ENCODE assay signal across 18 cellular contexts in genomic region chr2:227933891-227934290, GRCh38.
"Had no signal": no experiment of that assay in that cellular context is flagged by ENCODE, and none has a peak within 500 bp of the region (broad histone marks: within the 10 kb centered on the region; RNA-seq: fewer than 3 reads in every experiment).

No MANE protein-coding gene starts in this region.

- DNase-seq: activated CD4-positive, alpha-beta T cell treated with anti-CD3 and anti-CD28 coated beads, Interleukin-2, amount 10 ng/mL, durations not matched to agents 24 days and 14 days; activated CD4-positive, CD25-positive, alpha-beta regulatory T cell; activated CD8-positive, alpha-beta T cell treated with anti-CD3 and anti-CD28 coated beads, Interleukin-2, amount 10 ng/mL, durations not matched to agents 7 days and 5 days; activated naive CD4-positive, alpha-beta T cell treated with anti-CD3 and anti-CD28 coated beads for 36 hours; activated T-cell treated with anti-CD3 and anti-CD28 coated beads, Interleukin-2, amount 50 U/mL, for 24 hours; body of pancreas; dermis blood vessel endothelial cell; effector memory CD4-positive, alpha-beta T cell; mesenchymal stem cell; naive thymus-derived CD8-positive, alpha-beta T cell; sigmoid colon; spleen; stimulated activated CD4-positive, alpha-beta T cell treated with anti-CD3 and anti-CD28 coated beads, Interleukin-4, amount 100 ng/mL, for 4 hours had no signal

- H3K27ac Mint-ChIP-seq: activated CD4-positive, alpha-beta T cell treated with anti-CD3 and anti-CD28 coated beads, Interleukin-2, amount 10 ng/mL, durations not matched to agents 24 days and 14 days; activated CD8-positive, alpha-beta T cell treated with anti-CD3 and anti-CD28 coated beads, Interleukin-2, amount 10 ng/mL, durations not matched to agents 7 days and 5 days; activated naive CD4-positive, alpha-beta T cell treated with anti-CD3 and anti-CD28 coated beads for 36 hours; activated T-cell treated with anti-CD3 and anti-CD28 coated beads, Interleukin-2, amount 50 U/mL, for 24 hours; naive thymus-derived CD8-positive, alpha-beta T cell; stimulated activated memory B cell treated with anti-CD40 and anti-IgM and Interleukin-4, amounts not matched to agents 10 μg/mL and 1 μg/mL and 100 μg/mL, for 72 hours had no signal

- H3K36me3 ChIP-seq: esophagus muscularis mucosa, neutrophil, sigmoid colon, spleen, thoracic aorta had no signal

- ATAC-seq: activated CD8-positive, alpha-beta T cell treated with anti-CD3 and anti-CD28 coated beads, Interleukin-2, amount 10 ng/mL, durations not matched to agents 7 days and 5 days; body of pancreas; naive thymus-derived CD8-positive, alpha-beta T cell; stimulated activated memory B cell treated with anti-CD40 and anti-IgM and Interleukin-4, amounts not matched to agents 10 μg/mL and 1 μg/mL and 100 μg/mL, for 72 hours had no signal

- H3K9me3 ChIP-seq: body of pancreas, esophagus muscularis mucosa, neutrophil, sigmoid colon, thoracic aorta had no signal

- H2AFZ ChIP-seq: parathyroid adenoma had no signal

- H3K79me2 ChIP-seq: parathyroid adenoma had no signal

- H3K4me1 ChIP-seq: body of pancreas, esophagus muscularis mucosa, parathyroid adenoma, sigmoid colon, spleen had no signal

- H3K4me3 Mint-ChIP-seq: activated CD4-positive, alpha-beta T cell treated with anti-CD3 and anti-CD28 coated beads, Interleukin-2, amount 10 ng/mL, durations not matched to agents 24 days and 14 days; activated CD8-positive, alpha-beta T cell treated with anti-CD3 and anti-CD28 coated beads, Interleukin-2, amount 10 ng/mL, durations not matched to agents 7 days and 5 days; activated naive CD4-positive, alpha-beta T cell treated with anti-CD3 and anti-CD28 coated beads for 36 hours; activated T-cell treated with anti-CD3 and anti-CD28 coated beads, Interleukin-2, amount 50 U/mL, for 24 hours; naive thymus-derived CD8-positive, alpha-beta T cell; stimulated activated memory B cell treated with anti-CD40 and anti-IgM and Interleukin-4, amounts not matched to agents 10 μg/mL and 1 μg/mL and 100 μg/mL, for 72 hours had no signal

- H3K9ac ChIP-seq: parathyroid adenoma had no signal

- H3K27me3 ChIP-seq: body of pancreas, esophagus muscularis mucosa, neutrophil, sigmoid colon, spleen had no signal

- H3K9me3 Mint-ChIP-seq: activated CD4-positive, alpha-beta T cell treated with anti-CD3 and anti-CD28 coated beads, Interleukin-2, amount 10 ng/mL, durations not matched to agents 24 days and 14 days; activated naive CD4-positive, alpha-beta T cell treated with anti-CD3 and anti-CD28 coated beads for 36 hours; stimulated activated memory B cell treated with anti-CD40 and anti-IgM and Interleukin-4, amounts not matched to agents 10 μg/mL and 1 μg/mL and 100 μg/mL, for 72 hours had no signal

- H3K4me1 Mint-ChIP-seq: activated CD4-positive, alpha-beta T cell treated with anti-CD3 and anti-CD28 coated beads, Interleukin-2, amount 10 ng/mL, durations not matched to agents 24 days and 14 days; naive thymus-derived CD8-positive, alpha-beta T cell; stimulated activated memory B cell treated with anti-CD40 and anti-IgM and Interleukin-4, amounts not matched to agents 10 μg/mL and 1 μg/mL and 100 μg/mL, for 72 hours had no signal

- H3K36me3 Mint-ChIP-seq: stimulated activated memory B cell treated with anti-CD40 and anti-IgM and Interleukin-4, amounts not matched to agents 10 μg/mL and 1 μg/mL and 100 μg/mL, for 72 hours had no signal

- H3K4me3 ChIP-seq: body of pancreas, esophagus muscularis mucosa, sigmoid colon, spleen, thoracic aorta had no signal

- H3K27ac ChIP-seq: body of pancreas, esophagus muscularis mucosa, neutrophil, parathyroid adenoma, sigmoid colon, spleen, thoracic aorta had no signal
